9 cellular contexts compared by ENCODE assay signal in genomic region chr16:69395859-69396186, GRCh38. TPM values are rescaled to one million over a fixed set of nuclear protein-coding genes. Genes with fewer than 3 reads are reported as not detected.
A peak's percentile ranks its signal among the peaks of the same experiment; 100 is the strongest.
DNase-seq lines count a peak whose midpoint lies in the region; ATAC-seq and TF ChIP-seq lines count a peak whose summit lies in the region.
"Had no signal": no experiment of that assay in that cellular context is flagged by ENCODE, and none has a peak within 500 bp of the region (broad histone marks: within the 10 kb centered on the region; RNA-seq: fewer than 3 reads in every experiment).

No MANE protein-coding gene starts in this region.

- H3K9me3 Mint-ChIP-seq in naive thymus-derived CD4-positive, alpha-beta T cell, result no peaks in the 10 kb centered on the region

- H3K27ac ChIP-seq in left ventricle myocardium inferior (replicated peaks) (peak overlapping the region; percentile 83), body of pancreas (peak overlapping the region; percentile 65 to 96 (median 89)), upper lobe of right lung (peak overlapping the region; percentile 79)
- H3K27ac ChIP-seq in naive thymus-derived CD4-positive, alpha-beta T cell (ENCODE audit: low read depth, low read length), result no peak overlapping the region

- POLR2A ChIA-PET in naive thymus-derived CD4-positive, alpha-beta T cell (lab: Charles Lee), result interaction anchor here (0.6 to 2.0 kb wide), 7 partner anchors 9 to 359 kb away, joined by 3 to 8 read pairs (median 3); partner anchors contain the start of gene NOB1

- no peaks in the 10 kb centered on the region for H3K36me3 Mint-ChIP-seq in naive thymus-derived CD4-positive, alpha-beta T cell

- H3K4me1 ChIP-seq in left ventricle myocardium inferior (peaks cover 35% of the 10 kb centered on the region), body of pancreas (peaks cover 33% of the 10 kb centered on the region), upper lobe of right lung (peaks cover 39% of the 10 kb centered on the region)
- peaks cover 0 to 3% of the 10 kb centered on the region in 2 donors for H3K4me1 ChIP-seq in naive thymus-derived CD4-positive, alpha-beta T cell (ENCODE audit: control insufficient read depth in 2 of 2, insufficient read depth in 2 of 2, low read length in 2 of 2)

- ATAC-seq in Right ventricle myocardium inferior, result no peak
- no peak for ATAC-seq in body of pancreas
- no peak for ATAC-seq in naive thymus-derived CD4-positive, alpha-beta T cell
- no peak for ATAC-seq in upper lobe of right lung
- no peak for ATAC-seq in HG03457 (IDR thresholded peaks at IDR 0.05; ENCODE audit: unreplicated experiment)

- H3K27ac Mint-ChIP-seq in naive thymus-derived CD4-positive, alpha-beta T cell, result peak overlapping the region in 8 of 9 donors; percentile 8 to 74 (median 40)

- H3K9me3 ChIP-seq in left ventricle myocardium inferior (replicated peaks) (no peaks in the 10 kb centered on the region), body of pancreas (no peaks in the 10 kb centered on the region), upper lobe of right lung (no peaks in the 10 kb centered on the region)
- H3K9me3 ChIP-seq in naive thymus-derived CD4-positive, alpha-beta T cell (ENCODE audit: control insufficient read depth in 2 of 3, low read length in 3 of 3), result no peaks in the 10 kb centered on the region
- H3K9me3 ChIP-seq: ovary had no signal

- H3K27me3 ChIP-seq in left ventricle myocardium inferior (ENCODE audit: low read depth) (no peaks in the 10 kb centered on the region), body of pancreas (no peaks in the 10 kb centered on the region), upper lobe of right lung (no peaks in the 10 kb centered on the region)
- H3K27me3 ChIP-seq in naive thymus-derived CD4-positive, alpha-beta T cell (ENCODE audit: control insufficient read depth in 2 of 2, insufficient read depth in 2 of 2, low read length in 2 of 2), result no peaks in the 10 kb centered on the region
- H3K27me3 ChIP-seq: ovary had no signal

- CTCF ChIA-PET in naive thymus-derived CD4-positive, alpha-beta T cell (lab: Charles Lee), result interaction anchor here (0.5 to 1.8 kb wide), 16 partner anchors 8 to 359 kb away, joined by 3 to 9 read pairs (median 4); partner anchors contain the start of gene NOB1

- peaks cover 0 to 17% (median 5%) of the 10 kb centered on the region in 7 donors for H3K4me1 Mint-ChIP-seq in naive thymus-derived CD4-positive, alpha-beta T cell

- DNase-seq in left ventricle myocardium inferior, result no peak
- DNase-seq in Right ventricle myocardium inferior (ENCODE audit: missing footprints), result no peak
- no peak for DNase-seq in body of pancreas
- DNase-seq in naive thymus-derived CD4-positive, alpha-beta T cell, result no peak
- no peak for DNase-seq in upper lobe of right lung
- no peak for DNase-seq in D341Med (ENCODE audit: low spot score)
- DNase-seq in NCI-H2227 treated with DMSO at 0.1 percent for 48 hours (lab: John Stamatoyannopoulos, UW), result no peak

- TF ChIP-seq POLR2A in body of pancreas (IDR thresholded peaks at IDR 0.05), result no peak

- no peaks in the 10 kb centered on the region for H3K36me3 ChIP-seq in left ventricle myocardium inferior
- no peaks in the 10 kb centered on the region for H3K36me3 ChIP-seq in body of pancreas (replicated peaks in 1 of 2; ENCODE audit: insufficient read depth in 1 of 2, low read depth in 2 of 2)
- no peaks in the 10 kb centered on the region for H3K36me3 ChIP-seq in naive thymus-derived CD4-positive, alpha-beta T cell (ENCODE audit: control insufficient read depth in 2 of 3, insufficient read depth in 3 of 3, low read length in 3 of 3)
- H3K36me3 ChIP-seq in upper lobe of right lung, result no peaks in the 10 kb centered on the region
- H3K36me3 ChIP-seq: ovary had no signal

- intact Hi-C loops in left ventricle myocardium inferior (cut with micrococcal nuclease) (loop anchor here (10.0 kb wide), 2 partner anchors 169 to 259 kb away; partner anchors contain the start of gene NFAT5), Right ventricle myocardium inferior (cut with DNase I) (loop anchor here (2.0 to 5.0 kb wide), 3 partner anchors 86 to 221 kb away; partner anchors contain the start of gene NFAT5), body of pancreas (cut with DNase I) (no loop called here), upper lobe of right lung (cut with DNase I) (loop anchor here (10.0 kb wide), 1 partner anchor 169 kb away; the partner anchor contains the start of gene NFAT5)
- intact Hi-C loops in naive thymus-derived CD4-positive, alpha-beta T cell (cut with micrococcal nuclease), result loop anchor here (1.0 to 5.0 kb wide), 11 partner anchors 10 to 1257 kb away; partner anchors contain the start of genes NFAT5 (in 1 of the 2), NOB1 (in 1 of the 2) and TERF2 (in 1 of the 2)

- peaks cover 0 to 11% (median 0%) of the 10 kb centered on the region in 5 donors for H3K27me3 Mint-ChIP-seq in naive thymus-derived CD4-positive, alpha-beta T cell

- H3K4me3 Mint-ChIP-seq in naive thymus-derived CD4-positive, alpha-beta T cell, result peak overlapping the region in 3 of 10 donors; percentile 26 to 57 (median 50)

- H3K4me3 ChIP-seq in left ventricle myocardium inferior (no peak overlapping the region), body of pancreas (no peak overlapping the region), upper lobe of right lung (no peak overlapping the region)
- H3K4me3 ChIP-seq in naive thymus-derived CD4-positive, alpha-beta T cell (ENCODE audit: low read length), result no peak overlapping the region
- H3K4me3 ChIP-seq: ovary had no signal

- TF ChIP-seq CTCF in left ventricle myocardium inferior (IDR thresholded peaks at IDR 0.05; ENCODE audit: borderline replicate concordance), result no peak
- no peak for TF ChIP-seq CTCF in body of pancreas (IDR thresholded peaks at IDR 0.05)
- TF ChIP-seq CTCF in upper lobe of right lung (IDR thresholded peaks at IDR 0.05), result no peak

RNA-seq across cellular contexts. Expression of gene TERF2, which starts 10.0 kb away (rescaled TPM):
- 25.0 TPM for total RNA-seq in left ventricle myocardium inferior
- total RNA-seq in Right ventricle myocardium inferior, result 24.8 TPM
- 10 to 100 TPM; 11.4 to 27.7 TPM for total RNA-seq in body of pancreas
- total RNA-seq in naive thymus-derived CD4-positive, alpha-beta T cell, result 10 to 100 TPM; 40.4 to 63.5 (median 50.7) TPM
- polyA plus RNA-seq in naive thymus-derived CD4-positive, alpha-beta T cell, result 10 to 100 TPM; 26.3 to 39.4 TPM
- total RNA-seq in upper lobe of right lung, result 33.0 TPM

RNA-seq across cellular contexts. Expression of gene CYB5B, which starts 28.6 kb away (rescaled TPM):
- total RNA-seq in left ventricle myocardium inferior (69.0 TPM), Right ventricle myocardium inferior (65.5 TPM), body of pancreas (10 to 100 TPM in 1 of 2 donors, 1 to 10 TPM in 1; 8.2 to 20.0 TPM), upper lobe of right lung (88.4 TPM)
- 100 to 1,000 TPM in 1 of 5 experiments, 10 to 100 TPM in 4; 29.6 to 148 (median 48.2) TPM for total RNA-seq in naive thymus-derived CD4-positive, alpha-beta T cell
- 100 to 1,000 TPM in 1 of 2 donors, 10 to 100 TPM in 1; 95.7 to 119 TPM for polyA plus RNA-seq in naive thymus-derived CD4-positive, alpha-beta T cell

RNA-seq across cellular contexts. Expression of gene TMED6, which starts 44.2 kb away (rescaled TPM):
- total RNA-seq in left ventricle myocardium inferior, result not detected
- not detected for total RNA-seq in Right ventricle myocardium inferior
- 10 to 100 TPM; 23.1 to 62.8 TPM for total RNA-seq in body of pancreas
- total RNA-seq in naive thymus-derived CD4-positive, alpha-beta T cell, result 1 to 10 TPM; 1.8 to 6.3 (median 2.9) TPM
- under 1 TPM in 1 of 2 donors, not detected in 1; 0.21 TPM for polyA plus RNA-seq in naive thymus-derived CD4-positive, alpha-beta T cell
- total RNA-seq in upper lobe of right lung, result 0.69 TPM
- polyA plus RNA-seq: ovary had no signal

RNA-seq across cellular contexts. Expression of gene NIP7, which starts 56.3 kb away (rescaled TPM):
- total RNA-seq in left ventricle myocardium inferior (8.2 TPM), Right ventricle myocardium inferior (9.6 TPM), body of pancreas (1 to 10 TPM; 3.3 to 8.8 TPM), upper lobe of right lung (20.8 TPM)
- 10 to 100 TPM; 22.1 to 40.9 (median 30.3) TPM for total RNA-seq in naive thymus-derived CD4-positive, alpha-beta T cell
- polyA plus RNA-seq in naive thymus-derived CD4-positive, alpha-beta T cell, result 10 to 100 TPM; 19.5 to 20.2 TPM

RNA-seq across cellular contexts. Expression of gene COG8, which starts 56.5 kb away (rescaled TPM):
- total RNA-seq in left ventricle myocardium inferior (24.1 TPM), Right ventricle myocardium inferior (19.6 TPM), body of pancreas (10 to 100 TPM; 39.4 to 46.8 TPM), upper lobe of right lung (32.3 TPM)
- 10 to 100 TPM; 29.5 to 73.7 (median 37.4) TPM for total RNA-seq in naive thymus-derived CD4-positive, alpha-beta T cell
- 10 to 100 TPM; 38.7 to 52.0 TPM for polyA plus RNA-seq in naive thymus-derived CD4-positive, alpha-beta T cell
